In the genomic region with DNA sequence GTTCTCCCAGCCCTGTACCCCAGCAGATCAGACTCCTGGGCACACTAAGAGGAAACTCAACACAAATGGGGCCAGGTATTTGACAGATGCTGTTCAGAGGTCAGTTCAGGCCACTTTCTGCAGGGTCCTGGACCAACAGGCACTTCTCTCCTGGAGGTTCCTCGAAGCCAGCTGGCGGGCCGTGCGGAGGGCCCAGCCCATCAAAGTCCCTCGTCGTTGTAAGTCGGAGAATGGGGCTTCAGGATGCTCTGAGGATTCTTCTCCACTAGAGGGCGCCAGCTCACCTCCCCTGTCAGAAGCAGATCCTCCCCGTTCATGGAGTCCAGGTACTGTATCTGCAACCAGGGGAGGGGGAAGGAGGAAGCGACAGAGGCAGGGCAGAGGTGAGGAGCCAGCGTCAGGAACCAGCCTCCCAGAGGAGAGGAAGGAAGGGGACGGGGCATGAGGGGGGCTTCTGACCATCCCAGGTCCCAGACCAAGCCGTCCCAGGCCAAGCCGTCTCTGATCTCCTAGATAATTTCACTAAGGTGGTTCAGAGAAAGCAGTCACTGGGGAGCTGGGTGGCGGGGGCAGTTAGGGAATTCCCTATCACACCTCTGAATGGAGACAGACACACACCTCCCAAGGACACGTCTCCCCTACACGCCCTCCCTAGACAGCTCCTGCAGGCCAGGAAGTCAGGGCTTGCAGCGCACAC, we compare ENCODE assay signal across 2 cellular contexts.
TF ChIP-seq lines count a peak whose summit lies in the region.

No MANE protein-coding gene starts in this region.

TF ChIP-seq in HCT116, 20 proteins besides CTCF, POLR2A, EP300 and RAD21:
- peak; percentile 52 for TF ChIP-seq YY1 (IDR thresholded peaks at IDR 0.05; ENCODE audit: extremely low read depth, insufficient replicate concordance, low read depth, low read length)
- no peak for TF ChIP-seq CBX3 (IDR thresholded peaks at IDR 0.05; ENCODE audit: low read depth)
- no peak for TF ChIP-seq SP1 (IDR thresholded peaks at IDR 0.05; ENCODE audit: low read depth)

TF ChIP-seq in K562, 482 proteins besides CTCF, POLR2A, EP300 and RAD21 (continues in another document):
- no peak for TF ChIP-seq CBX2 (IDR thresholded peaks at IDR 0.05; ENCODE audit: insufficient read depth, low read length, poor library complexity, severe bottlenecking)
- TF ChIP-seq, protein P1, sequence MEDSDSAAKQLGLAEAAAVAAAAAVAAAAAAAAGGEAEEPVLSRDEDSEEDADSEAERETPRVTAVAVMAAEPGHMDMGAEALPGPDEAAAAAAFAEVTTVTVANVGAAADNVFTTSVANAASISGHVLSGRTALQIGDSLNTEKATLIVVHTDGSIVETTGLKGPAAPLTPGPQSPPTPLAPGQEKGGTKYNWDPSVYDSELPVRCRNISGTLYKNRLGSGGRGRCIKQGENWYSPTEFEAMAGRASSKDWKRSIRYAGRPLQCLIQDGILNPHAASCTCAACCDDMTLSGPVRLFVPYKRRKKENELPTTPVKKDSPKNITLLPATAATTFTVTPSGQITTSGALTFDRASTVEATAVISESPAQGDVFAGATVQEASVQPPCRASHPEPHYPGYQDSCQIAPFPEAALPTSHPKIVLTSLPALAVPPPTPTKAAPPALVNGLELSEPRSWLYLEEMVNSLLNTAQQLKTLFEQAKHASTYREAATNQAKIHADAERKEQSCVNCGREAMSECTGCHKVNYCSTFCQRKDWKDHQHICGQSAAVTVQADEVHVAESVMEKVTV (CRISPR knock-in tag; IDR thresholded peaks at IDR 0.05), result peak; percentile 71
- TF ChIP-seq SMC3 (conservative IDR thresholded peaks at IDR 0.05; ENCODE audit: insufficient read depth, low read depth, low read length), result peak; percentile 83
- peak; percentile 36 to 81; a peak in 3 of 4 replicates for TF ChIP-seq MAZ (CRISPR knock-in tag; conservative IDR thresholded peaks at IDR 0.05 in 1 of 2, IDR thresholded peaks at IDR 0.05 in 1 of 2)
- TF ChIP-seq, protein P2, sequence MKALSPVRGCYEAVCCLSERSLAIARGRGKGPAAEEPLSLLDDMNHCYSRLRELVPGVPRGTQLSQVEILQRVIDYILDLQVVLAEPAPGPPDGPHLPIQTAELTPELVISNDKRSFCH (CRISPR knock-in tag; IDR thresholded peaks at IDR 0.05), result no peak
- TF ChIP-seq, protein P2 (tag; IDR thresholded peaks at IDR 0.05), result no peak
- peak; percentile 63; the same call in 1 of the 2 replicates for TF ChIP-seq JUND (IDR thresholded peaks at IDR 0.05; ENCODE audit: borderline replicate concordance, low read depth, low read length)
- no peak; the same call in 2 of the 3 replicates for TF ChIP-seq JUND (tag; IDR thresholded peaks at IDR 0.05; ENCODE audit: borderline replicate concordance, low read depth, low read length)
- peak; percentile 38; the same call in 1 of the 2 replicates for TF ChIP-seq KLF16 (IDR thresholded peaks at IDR 0.05)
- TF ChIP-seq LCOR (CRISPR knock-in tag; IDR thresholded peaks at IDR 0.05), result 0 out of 2 replicates have a peak, but pooled peaks have one; percentile 38
- TF ChIP-seq CC2D1A (IDR thresholded peaks at IDR 0.05), result peak; percentile 84
- TF ChIP-seq RCOR1 (IDR thresholded peaks at IDR 0.05; ENCODE audit: borderline replicate concordance in 1 of 2, low read depth in 2 of 2, low read length in 2 of 2), result peak in 1 of 2 experiments; percentile 85; a peak in 2 of 4 replicates
- TF ChIP-seq ZNF551 (CRISPR knock-in tag; IDR thresholded peaks at IDR 0.05), result no peak
- TF ChIP-seq, protein P3, sequence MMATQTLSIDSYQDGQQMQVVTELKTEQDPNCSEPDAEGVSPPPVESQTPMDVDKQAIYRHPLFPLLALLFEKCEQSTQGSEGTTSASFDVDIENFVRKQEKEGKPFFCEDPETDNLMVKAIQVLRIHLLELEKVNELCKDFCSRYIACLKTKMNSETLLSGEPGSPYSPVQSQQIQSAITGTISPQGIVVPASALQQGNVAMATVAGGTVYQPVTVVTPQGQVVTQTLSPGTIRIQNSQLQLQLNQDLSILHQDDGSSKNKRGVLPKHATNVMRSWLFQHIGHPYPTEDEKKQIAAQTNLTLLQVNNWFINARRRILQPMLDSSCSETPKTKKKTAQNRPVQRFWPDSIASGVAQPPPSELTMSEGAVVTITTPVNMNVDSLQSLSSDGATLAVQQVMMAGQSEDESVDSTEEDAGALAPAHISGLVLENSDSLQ (IDR thresholded peaks at IDR 0.05), result peak; percentile 61
- TF ChIP-seq VEZF1 (CRISPR knock-in tag; IDR thresholded peaks at IDR 0.05), result peak; percentile 50; the same call in 1 of the 2 replicates
- TF ChIP-seq SP1 (CRISPR knock-in tag; IDR thresholded peaks at IDR 0.05), result 0 out of 2 replicates have a peak, but pooled peaks have one; percentile 15
- peak; percentile 34 for TF ChIP-seq CTCFL (IDR thresholded peaks at IDR 0.05; ENCODE audit: borderline replicate concordance, insufficient read depth, low read depth, low read length, poor library complexity, severe bottlenecking)
- TF ChIP-seq L3MBTL2 (IDR thresholded peaks at IDR 0.05), result 0 out of 2 replicates have a peak, but pooled peaks have one; percentile 16
- TF ChIP-seq TFAP4 (CRISPR knock-in tag; IDR thresholded peaks at IDR 0.05; ENCODE audit: borderline replicate concordance), result peak; percentile 80
- TF ChIP-seq TRIM28 (IDR thresholded peaks at IDR 0.05), result no peak
- peak; percentile 25; the same call in 1 of the 2 replicates for TF ChIP-seq SPI1 (IDR thresholded peaks at IDR 0.05; ENCODE audit: borderline replicate concordance, low read depth, low read length)
- peak; percentile 88; the same call in 1 of the 2 replicates for TF ChIP-seq CTBP1 (IDR thresholded peaks at IDR 0.05; ENCODE audit: borderline replicate concordance)
- TF ChIP-seq JUN (IDR thresholded peaks at IDR 0.05; ENCODE audit: borderline replicate concordance, low read depth, low read length), result 0 out of 2 replicates have a peak, but pooled peaks have one; percentile 24
- TF ChIP-seq JUN (CRISPR knock-in tag; IDR thresholded peaks at IDR 0.05; ENCODE audit: borderline replicate concordance), result no peak
- TF ChIP-seq YY1 (IDR thresholded peaks at IDR 0.05; ENCODE audit: borderline replicate concordance in 1 of 3, control insufficient read depth in 1 of 3, extremely low read depth in 1 of 3, insufficient read depth in 3 of 3, insufficient read length in 1 of 3, insufficient replicate concordance in 2 of 3, low read depth in 1 of 3, low read length in 2 of 3), result peak in 2 of 3 experiments; percentile 58 to 79
- TF ChIP-seq RB1 (IDR thresholded peaks at IDR 0.05; ENCODE audit: low read depth), result peak; percentile 72
- TF ChIP-seq ARID2 (IDR thresholded peaks at IDR 0.05), result peak; percentile 57
- TF ChIP-seq CREM (IDR thresholded peaks at IDR 0.05; ENCODE audit: low read depth), result peak; percentile 38; the same call in 1 of the 2 replicates
- no peak for TF ChIP-seq CREB1 (IDR thresholded peaks at IDR 0.05)
- TF ChIP-seq CREB1 (CRISPR knock-in tag; IDR thresholded peaks at IDR 0.05), result peak; percentile 41
- peak; percentile 35; the same call in 1 of the 2 replicates for TF ChIP-seq HDAC2 (IDR thresholded peaks at IDR 0.05)
- 0 out of 2 replicates have a peak, but pooled peaks have one; percentile 61 for TF ChIP-seq AFF4 (CRISPR knock-in tag; IDR thresholded peaks at IDR 0.05)
- TF ChIP-seq ZFP36 (IDR thresholded peaks at IDR 0.05; ENCODE audit: low read depth, low read length, partially characterized antibody), result peak; percentile 35
- TF ChIP-seq ZNF146 (CRISPR knock-in tag; IDR thresholded peaks at IDR 0.05; ENCODE audit: unreplicated experiment), result no peak
- TF ChIP-seq UBTF (IDR thresholded peaks at IDR 0.05; ENCODE audit: borderline replicate concordance in 1 of 2, low read depth in 2 of 2, low read length in 2 of 2), result 0 out of 4 replicates have a peak, but pooled peaks of 1 of the 2 experiments have one; percentile 28
- TF ChIP-seq ZNF384 (IDR thresholded peaks at IDR 0.05; ENCODE audit: low read depth, low read length), result peak; percentile 52; the same call in 1 of the 2 replicates
- TF ChIP-seq HCFC1 (IDR thresholded peaks at IDR 0.05; ENCODE audit: low read depth, low read length), result peak; percentile 23; the same call in 1 of the 2 replicates
- peak; percentile 84; the same call in 1 of the 2 replicates for TF ChIP-seq XRCC5 (IDR thresholded peaks at IDR 0.05; ENCODE audit: low read depth, low read length)
- no peak for TF ChIP-seq MTA3 (IDR thresholded peaks at IDR 0.05; ENCODE audit: borderline replicate concordance)
- no peak for TF ChIP-seq EZH2 (IDR thresholded peaks at IDR 0.05; ENCODE audit: borderline replicate concordance, low read depth, low read length)
- TF ChIP-seq ATF1 (CRISPR knock-in tag; IDR thresholded peaks at IDR 0.05), result no peak
- 0 out of 2 replicates have a peak, but pooled peaks have one; percentile 14 for TF ChIP-seq ATF1 (tag; IDR thresholded peaks at IDR 0.05)
- TF ChIP-seq TCF15 (CRISPR knock-in tag; IDR thresholded peaks at IDR 0.05), result no peak
